Comparison of ENCODE assay signal across 22 cellular contexts in genomic region chr9:14148501-14149103, GRCh38.
DNase-seq lines count a peak whose midpoint lies in the region; ATAC-seq, FAIRE-seq and TF ChIP-seq lines count a peak whose summit lies in the region.
"Had no signal": no experiment of that assay in that cellular context is flagged by ENCODE, and none has a peak within 500 bp of the region (broad histone marks: within the 10 kb centered on the region; RNA-seq: fewer than 3 reads in every experiment).

No MANE protein-coding gene starts in this region.

- DNase-seq in ACHN (peak; percentile 15), RCC 7860 (ENCODE audit: low spot score) (peak; percentile 7), epithelial cell of esophagus (ENCODE audit: low read depth) (peak; percentile 64), kidney tubule cell (ENCODE audit: low spot score) (peak; percentile 29), HAP-1 (ENCODE audit: low spot score in 2 of 2) (no peak), upper lobe of right lung (no peak), SKM-1 (lab: John Stamatoyannopoulos, UW; ENCODE audit: unreplicated experiment) (no peak)
- DNase-seq: CD4-positive, alpha-beta T cell; COR-L47; DMS79 treated with DMSO at 0.1 percent for 48 hours; H7; HFFc6; Karpas-422; NCI-H1417; NCI-H1694 treated with DMSO at 0.1 percent for 48 hours; NCI-H2081 treated with DMSO at 0.1 percent for 48 hours; NCI-H2171 treated with DMSO at 0.1 percent for 48 hours; NCI-H524 treated with DMSO at 0.1 percent for 48 hours; NCI-H82; SHP77 had no signal

- H3K4me3 ChIP-seq in epithelial cell of esophagus (ENCODE audit: low read length) (no peak overlapping the region), HAP-1 (no peak overlapping the region), upper lobe of right lung (no peak overlapping the region)
- H3K4me3 ChIP-seq: BLaER1 had no signal

- H3K27ac ChIP-seq in upper lobe of right lung = no peak overlapping the region
- H3K27ac ChIP-seq: BLaER1 had no signal

- H3K4me1 ChIP-seq in HAP-1 (peaks cover 16% of the 10 kb centered on the region), upper lobe of right lung (peaks cover 5% of the 10 kb centered on the region)
- H3K4me1 ChIP-seq: BLaER1 had no signal

- TF ChIP-seq CTCF in epithelial cell of esophagus (IDR thresholded peaks at IDR 0.05; ENCODE audit: insufficient read depth, low read depth, low read length, missing control alignments) (no peak), upper lobe of right lung (IDR thresholded peaks at IDR 0.05) (no peak)

- intact Hi-C loops in upper lobe of right lung (cut with DNase I) = no loop called here

- peak; percentile 7 for FAIRE-seq in RCC 7860 (lab: Jason Lieb, UNC)

- H3K36me3 ChIP-seq in HAP-1 (replicated peaks) (no peaks in the 10 kb centered on the region), upper lobe of right lung (no peaks in the 10 kb centered on the region)
- H3K36me3 ChIP-seq: BLaER1 had no signal

- H3K27me3 ChIP-seq in HAP-1 (ENCODE audit: low read depth) = no peaks in the 10 kb centered on the region
- H3K27me3 ChIP-seq in upper lobe of right lung = no peaks in the 10 kb centered on the region
- H3K27me3 ChIP-seq: BLaER1 had no signal

- in situ Hi-C loops in ACHN (cut with HindIII; ENCODE audit: low pct_ligation_motif_present, low pct_unique_long_range_greater_than_20kb, low sequenced_read_pairs) (no loop called here), HAP-1 (cut with MboI; ENCODE audit: low sequenced_read_pairs) (loop anchor here (25.0 kb wide), 1 partner anchor 164 kb away; the partner anchor contains the start of gene NFIB)

- H3K9me3 ChIP-seq in HAP-1 (no peaks in the 10 kb centered on the region), upper lobe of right lung (no peaks in the 10 kb centered on the region)
- H3K9me3 ChIP-seq: BLaER1 had no signal

- ATAC-seq in upper lobe of right lung = no peak
- ATAC-seq in HG03175 (IDR thresholded peaks at IDR 0.05; ENCODE audit: unreplicated experiment) = no peak

Comparison
In these comparisons a context has a peak if more than half of its experiments do, and no peak if none do; other contexts are left out.
1. DNase-seq: peak in ACHN (single experiment), RCC 7860 (single experiment), epithelial cell of esophagus (single experiment) and kidney tubule cell (single experiment); none in HAP-1 (0 of 2), upper lobe of right lung (single experiment) and SKM-1 (single experiment).